ENCODE assay signal across 1 cellular context in genomic region chrX:2682582-2683177, GRCh38.
TF ChIP-seq lines count a peak whose summit lies in the region.

No MANE protein-coding gene starts in this region.

TF ChIP-seq in IMR-90, 13 proteins besides CTCF, POLR2A, EP300 and RAD21 (continued from another document):
- TF ChIP-seq USF2 (IDR thresholded peaks at IDR 0.05; ENCODE audit: low read depth, low read length) = no peak
- TF ChIP-seq MXI1 (IDR thresholded peaks at IDR 0.05; ENCODE audit: borderline replicate concordance, low read depth, low read length) = no peak
- no peak for TF ChIP-seq NFE2L2 (IDR thresholded peaks at IDR 0.05; ENCODE audit: low read depth, low read length)
- no peak for TF ChIP-seq CHD1 (IDR thresholded peaks at IDR 0.05; ENCODE audit: low read depth, low read length)
